1 cellular context compared by ENCODE assay signal in the genomic region with DNA sequence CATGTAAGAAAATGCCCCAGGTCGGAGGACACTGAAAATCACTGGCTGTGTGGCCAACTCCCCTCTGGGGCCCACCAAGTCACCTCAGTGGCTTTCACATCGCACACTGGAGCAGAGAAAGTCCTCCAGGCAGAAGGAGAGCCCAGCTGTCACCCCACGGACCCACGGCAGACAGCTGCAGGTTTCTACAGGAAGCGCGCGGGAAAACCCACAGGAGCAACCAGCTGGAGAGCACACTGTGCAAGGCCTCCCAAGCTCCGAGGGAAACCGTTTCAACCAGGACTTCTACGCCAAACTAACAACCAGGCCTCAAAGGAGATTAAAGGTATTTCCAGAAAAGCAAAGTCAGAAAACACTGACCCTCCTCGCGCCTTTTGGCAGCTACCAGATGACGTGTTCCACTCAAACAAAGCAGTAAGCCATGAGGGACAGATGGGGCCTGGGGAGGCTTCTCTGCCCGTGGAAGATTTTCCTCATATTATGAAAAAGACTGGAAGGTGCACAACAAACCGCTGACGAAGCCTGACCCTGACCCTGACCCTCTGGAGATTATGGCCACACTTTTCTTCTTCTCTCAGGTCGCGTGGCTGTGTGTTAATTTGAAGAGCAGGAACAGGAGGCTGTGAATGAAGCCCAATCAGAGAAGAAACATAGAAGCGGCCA.
TF ChIP-seq lines count a peak whose summit lies in the region.

No MANE protein-coding gene starts in this region.

TF ChIP-seq in WTC11, 78 proteins besides CTCF, POLR2A, EP300 and RAD21 (continued from another document):
- TF ChIP-seq, protein P1, sequence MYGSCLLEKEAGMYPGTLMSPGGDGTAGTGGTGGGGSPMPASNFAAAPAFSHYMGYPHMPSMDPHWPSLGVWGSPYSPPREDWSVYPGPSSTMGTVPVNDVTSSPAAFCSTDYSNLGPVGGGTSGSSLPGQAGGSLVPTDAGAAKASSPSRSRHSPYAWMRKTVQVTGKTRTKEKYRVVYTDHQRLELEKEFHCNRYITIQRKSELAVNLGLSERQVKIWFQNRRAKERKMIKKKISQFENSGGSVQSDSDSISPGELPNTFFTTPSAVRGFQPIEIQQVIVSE (CRISPR knock-in tag; IDR thresholded peaks at IDR 0.05; ENCODE audit: borderline replicate concordance), result no peak
- TF ChIP-seq JUN (CRISPR knock-in tag; IDR thresholded peaks at IDR 0.05) (no peak), SP1 (CRISPR knock-in tag; conservative IDR thresholded peaks at IDR 0.05) (no peak), ATF1 (CRISPR knock-in tag; IDR thresholded peaks at IDR 0.05) (no peak), SOX15 (CRISPR knock-in tag; IDR thresholded peaks at IDR 0.05) (no peak), GRHL2 (CRISPR knock-in tag; IDR thresholded peaks at IDR 0.05; ENCODE audit: insufficient replicate concordance, severe bottlenecking) (no peak), NR3C1 (CRISPR knock-in tag; conservative IDR thresholded peaks at IDR 0.05; ENCODE audit: low read depth) (no peak)
- TF ChIP-seq, protein P2, sequence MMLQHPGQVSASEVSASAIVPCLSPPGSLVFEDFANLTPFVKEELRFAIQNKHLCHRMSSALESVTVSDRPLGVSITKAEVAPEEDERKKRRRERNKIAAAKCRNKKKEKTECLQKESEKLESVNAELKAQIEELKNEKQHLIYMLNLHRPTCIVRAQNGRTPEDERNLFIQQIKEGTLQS (CRISPR knock-in tag; conservative IDR thresholded peaks at IDR 0.05), result no peak
- TF ChIP-seq, protein P3, sequence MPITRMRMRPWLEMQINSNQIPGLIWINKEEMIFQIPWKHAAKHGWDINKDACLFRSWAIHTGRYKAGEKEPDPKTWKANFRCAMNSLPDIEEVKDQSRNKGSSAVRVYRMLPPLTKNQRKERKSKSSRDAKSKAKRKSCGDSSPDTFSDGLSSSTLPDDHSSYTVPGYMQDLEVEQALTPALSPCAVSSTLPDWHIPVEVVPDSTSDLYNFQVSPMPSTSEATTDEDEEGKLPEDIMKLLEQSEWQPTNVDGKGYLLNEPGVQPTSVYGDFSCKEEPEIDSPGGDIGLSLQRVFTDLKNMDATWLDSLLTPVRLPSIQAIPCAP (CRISPR knock-in tag; IDR thresholded peaks at IDR 0.05), result no peak
